19 cellular contexts compared by ENCODE assay signal in the genomic region with DNA sequence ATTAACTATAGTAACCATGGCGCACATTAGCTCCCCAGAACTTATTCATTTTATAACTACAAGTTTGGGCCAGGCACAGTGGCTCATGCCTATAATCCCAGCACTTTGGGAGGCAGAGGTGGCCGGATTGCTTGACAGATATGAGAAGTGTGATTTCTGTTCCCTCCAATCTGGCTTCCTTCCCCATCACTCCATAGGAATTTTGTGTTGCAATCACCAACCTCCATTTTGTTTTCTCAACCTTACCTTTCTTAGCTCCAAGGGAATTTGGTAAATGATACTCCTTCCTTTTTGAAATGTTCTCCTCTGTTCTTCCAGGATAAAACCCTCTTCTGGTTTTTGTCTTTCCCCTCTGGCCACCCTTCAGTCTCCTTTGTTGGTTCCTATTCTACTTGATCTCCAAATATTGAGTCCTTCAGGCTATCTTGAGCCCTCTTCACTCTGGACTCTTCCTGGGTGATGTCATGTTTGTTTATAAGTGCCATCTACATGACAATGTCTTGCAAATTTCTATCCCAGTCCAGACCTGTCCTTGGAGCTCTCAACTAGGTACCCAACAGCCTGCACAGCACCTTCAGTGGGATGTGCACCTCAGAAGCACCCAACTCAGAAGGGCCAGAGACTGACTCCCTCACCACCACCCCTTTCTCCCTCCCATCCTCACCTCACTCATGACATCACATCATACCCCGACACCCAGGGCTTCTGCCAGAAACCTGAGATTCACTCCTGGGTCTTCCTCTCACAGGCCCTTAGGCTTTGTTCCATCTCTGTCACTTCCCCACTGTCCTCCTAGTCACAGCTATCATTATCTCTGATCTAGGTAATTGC. TPM values are rescaled to one million over a fixed set of nuclear protein-coding genes. Genes with fewer than 3 reads are reported as not detected.
DNase-seq lines count a peak whose midpoint lies in the region; ATAC-seq and TF ChIP-seq lines count a peak whose summit lies in the region.
"Had no signal": no experiment of that assay in that cellular context is flagged by ENCODE, and none has a peak within 500 bp of the region (broad histone marks: within the 10 kb centered on the region; RNA-seq: fewer than 3 reads in every experiment).

No MANE protein-coding gene starts in this region.

- ATAC-seq in omental fat pad (ENCODE audit: low FRiP score), result peak; percentile 28

- H3K36me3 ChIP-seq in WERI-Rb-1, result peaks cover 5% of the 10 kb centered on the region; the same call in 1 of the 2 replicates
- no peaks in the 10 kb centered on the region for H3K36me3 ChIP-seq in uterus
- H3K36me3 ChIP-seq: prostate gland had no signal

- H3K4me1 ChIP-seq in uterus, result no peaks in the 10 kb centered on the region
- H3K4me1 ChIP-seq: heart right ventricle, left lung, prostate gland had no signal

- H3K27me3 ChIP-seq in WERI-Rb-1 (ENCODE audit: insufficient read depth, low read depth, severe bottlenecking), result peaks cover 15% of the 10 kb centered on the region
- no peaks in the 10 kb centered on the region for H3K27me3 ChIP-seq in uterus
- H3K27me3 ChIP-seq: heart right ventricle, left lung had no signal

- DNase-seq in NCI-H2029 (lab: John Stamatoyannopoulos, UW) (peak; percentile 32), NCI-H2029 treated with DMSO at 0.1 percent for 48 hours (lab: John Stamatoyannopoulos, UW) (no peak), epithelial cell of prostate (ENCODE audit: low read depth, low spot score) (no peak), omental fat pad (ENCODE audit: low spot score) (no peak), WERI-Rb-1 (no peak), lower leg skin (ENCODE audit: low spot score in 2 of 2) (no peak), uterus (no peak)
- DNase-seq: 8988T, heart right ventricle, left lung, naive B cell, NCI-H187, NCI-H69 had no signal

- H3K27ac ChIP-seq in epithelial cell of prostate, result peak overlapping the region; percentile 77
- no peak overlapping the region for H3K27ac ChIP-seq in WERI-Rb-1
- H3K27ac ChIP-seq in uterus, result no peak overlapping the region
- H3K27ac ChIP-seq: heart right ventricle, left lung, prostate gland had no signal

- no peak for TF ChIP-seq EP300 in Ishikawa (IDR thresholded peaks at IDR 0.05; ENCODE audit: borderline replicate concordance)

- TF ChIP-seq CTCF in omental fat pad (IDR thresholded peaks at IDR 0.05) (no peak), WERI-Rb-1 (IDR thresholded peaks at IDR 0.05; ENCODE audit: low read depth, low read length) (no peak), lower leg skin (IDR thresholded peaks at IDR 0.05) (no peak), uterus (IDR thresholded peaks at IDR 0.05) (no peak)

- TF ChIP-seq RAD21 in Ishikawa (IDR thresholded peaks at IDR 0.05; ENCODE audit: low read depth), result no peak

- intact Hi-C loops in lower leg skin (cut with DNase I; ENCODE audit: low total_unique reads), result no loop called here
- intact Hi-C loops in uterus (cut with DNase I; ENCODE audit: low total_unique reads), result no loop called here

- WGBS in lower leg skin, 2 donors, result 93 to 94% methylated on average over 3 of the region's 3 CpGs

- no peak for TF ChIP-seq POLR2A in lower leg skin (IDR thresholded peaks at IDR 0.05)
- no peak for TF ChIP-seq POLR2A in uterus (IDR thresholded peaks at IDR 0.05)

- H3K9me3 ChIP-seq in WERI-Rb-1 (ENCODE audit: severe bottlenecking) (no peaks in the 10 kb centered on the region), uterus (no peaks in the 10 kb centered on the region)
- H3K9me3 ChIP-seq: heart right ventricle, left lung, prostate gland had no signal

- no peak overlapping the region for H3K4me3 ChIP-seq in WERI-Rb-1 (ENCODE audit: low read depth, low read length)
- no peak overlapping the region for H3K4me3 ChIP-seq in lower leg skin (ENCODE audit: low read depth, poor library complexity, severe bottlenecking)
- H3K4me3 ChIP-seq in uterus, result no peak overlapping the region
- H3K4me3 ChIP-seq: heart right ventricle, left lung, prostate gland had no signal

TF ChIP-seq in Ishikawa, 13 proteins besides CTCF, POLR2A, EP300 and RAD21:
- TF ChIP-seq FOXM1 (IDR thresholded peaks at IDR 0.05; ENCODE audit: borderline replicate concordance, low read depth) (no peak), CEBPB (IDR thresholded peaks at IDR 0.05) (peak; percentile 43)
TF ChIP-seq in Ishikawa: peak in this region for 1.

RNA-seq across cellular contexts. Expression of a gene that starts 14.6 kb away (rescaled TPM):
- 100 to 1,000 TPM; 100 to 216 (median 162) TPM for total RNA-seq in omental fat pad
- 100 to 1,000 TPM; 122 to 170 (median 130) TPM for total RNA-seq in lower leg skin
- 100 to 1,000 TPM in 3 of 4 donors, 10 to 100 TPM in 1; 97.6 to 295 (median 124) TPM for total RNA-seq in uterus

RNA-seq across cellular contexts. Expression of a gene that starts 33.7 kb away (rescaled TPM):
- total RNA-seq in omental fat pad (not detected), lower leg skin (10 to 100 TPM in 2 of 4 donors, 1 to 10 TPM in 2; 4.1 to 15.7 (median 8.4) TPM), uterus (1 to 10 TPM in 1 of 4 donors, not detected in 3; 1.6 TPM)
- total RNA-seq: cerebellum, G401, heart right ventricle, RPMI7951, temporal lobe had no signal
